ENCODE assay signal across 15 cellular contexts in the genomic region with DNA sequence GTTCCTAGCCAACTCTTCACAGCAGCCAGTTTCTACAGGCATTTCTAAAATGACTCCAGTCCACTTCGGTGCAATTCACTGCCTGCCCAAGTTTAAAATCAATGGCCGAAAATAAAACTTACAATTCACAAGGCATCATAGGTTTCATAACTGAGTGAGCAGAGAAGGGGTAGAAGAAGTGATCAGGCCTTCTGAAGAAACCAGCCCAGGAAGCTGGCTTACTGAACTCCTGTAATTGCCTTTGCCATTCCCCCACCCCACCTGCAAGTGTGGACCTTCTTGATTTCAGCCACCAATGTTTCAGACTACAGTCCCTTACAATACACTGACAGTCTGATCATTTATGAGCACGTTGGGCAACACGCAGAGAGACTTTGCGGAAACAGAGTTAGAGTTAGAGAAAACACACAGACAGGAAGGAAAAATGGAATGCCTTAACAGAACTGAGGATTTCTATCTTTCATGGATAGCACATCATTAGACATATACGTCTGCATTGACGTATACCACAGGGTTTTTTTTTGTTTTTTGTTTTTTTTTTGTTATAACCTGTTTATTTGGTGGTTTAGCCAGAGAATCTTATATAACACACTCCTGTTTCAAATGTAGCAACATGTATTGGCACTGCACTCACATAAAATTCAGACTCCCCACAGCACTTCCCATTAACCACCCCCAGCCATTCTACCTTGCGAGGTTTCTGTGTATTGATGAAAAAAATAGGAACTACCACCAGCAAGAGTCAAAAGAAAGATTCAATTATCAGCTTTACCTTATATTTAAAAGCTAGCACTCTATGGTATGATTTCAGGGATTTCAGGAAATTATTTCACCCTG.
"Had no signal": no experiment of that assay in that cellular context is flagged by ENCODE, and none has a peak within 500 bp of the region (broad histone marks: within the 10 kb centered on the region; RNA-seq: fewer than 3 reads in every experiment).

No MANE protein-coding gene starts in this region.

- H3K4me1 Mint-ChIP-seq: activated naive CD4-positive, alpha-beta T cell treated with anti-CD3 and anti-CD28 coated beads, Interleukin-2, amount 10 ng/mL, durations not matched to agents 7 days and 5 days; central memory CD8-positive, alpha-beta T cell had no signal

- H3K4me3 Mint-ChIP-seq: activated CD4-positive, alpha-beta T cell treated with anti-CD3 and anti-CD28 coated beads, Interleukin-2, amount 10 ng/mL, durations not matched to agents 7 days and 5 days; activated naive CD4-positive, alpha-beta T cell treated with anti-CD3 and anti-CD28 coated beads, Interleukin-2, amount 10 ng/mL, durations not matched to agents 7 days and 5 days; central memory CD8-positive, alpha-beta T cell; dendritic cell treated with granulocyte-macrophage colony-stimulating factor and Interleukin-4, amounts not matched to agents 40 ng/mL and 50 ng/mL, for 4 days; naive thymus-derived CD4-positive, alpha-beta T cell; stimulated activated naive CD8-positive, alpha-beta T cell treated with anti-CD3 and anti-CD28 coated beads, Interleukin-15, Interleukin-2, amounts not matched to agents 100 ng/mL and 50 ng/mL, for 24 hours; WTC11 had no signal

- DNase-seq: activated CD4-positive, alpha-beta T cell treated with anti-CD3 and anti-CD28 coated beads, Interleukin-2, amount 10 ng/mL, durations not matched to agents 7 days and 5 days; activated naive CD4-positive, alpha-beta T cell treated with anti-CD3 and anti-CD28 coated beads, Interleukin-2, amount 10 ng/mL, durations not matched to agents 7 days and 5 days; activated T-cell treated with anti-CD3 and anti-CD28 coated beads for 4 hours; left colon; naive thymus-derived CD4-positive, alpha-beta T cell; pancreas; stimulated activated CD4-positive, alpha-beta T cell treated with anti-CD3 and anti-CD28 coated beads, Interleukin-4, amount 100 ng/mL, for 1 hour; stimulated activated CD8-positive, alpha-beta memory T cell treated with anti-CD3 and anti-CD28 coated beads, Interleukin-4, amount 100 ng/mL, for 48 hours; uterus had no signal

- H3K27me3 Mint-ChIP-seq: dendritic cell treated with granulocyte-macrophage colony-stimulating factor and Interleukin-4, amounts not matched to agents 40 ng/mL and 50 ng/mL, for 4 days had no signal

- H3K27ac ChIP-seq: pancreas, thoracic aorta, uterus had no signal

- H3K9me3 ChIP-seq: pancreas, thoracic aorta, uterus had no signal

- H3K4me1 ChIP-seq: pancreas, uterus had no signal

- H3K36me3 ChIP-seq: pancreas, thoracic aorta, uterus had no signal

- H3K36me3 Mint-ChIP-seq: activated naive CD4-positive, alpha-beta T cell treated with anti-CD3 and anti-CD28 coated beads, Interleukin-2, amount 10 ng/mL, durations not matched to agents 7 days and 5 days; naive thymus-derived CD4-positive, alpha-beta T cell; WTC11 had no signal

- H3K27ac Mint-ChIP-seq: activated CD4-positive, alpha-beta T cell treated with anti-CD3 and anti-CD28 coated beads, Interleukin-2, amount 10 ng/mL, durations not matched to agents 7 days and 5 days; activated naive CD4-positive, alpha-beta T cell treated with anti-CD3 and anti-CD28 coated beads, Interleukin-2, amount 10 ng/mL, durations not matched to agents 7 days and 5 days; activated T-helper 2 cell treated with anti-CD3 and anti-CD28 coated beads, Interferon-gamma antibody, Interleukin-2, Interleukin-4, amounts not matched to agents 10 μg/mL and 5 μg/mL and 100 μg/mL, durations not matched to agents 14 hours and 24 hours and 36 hours; dendritic cell treated with granulocyte-macrophage colony-stimulating factor and Interleukin-4, amounts not matched to agents 40 ng/mL and 50 ng/mL, for 4 days; naive thymus-derived CD4-positive, alpha-beta T cell; stimulated activated naive CD8-positive, alpha-beta T cell treated with anti-CD3 and anti-CD28 coated beads, Interleukin-15, Interleukin-2, amounts not matched to agents 100 ng/mL and 50 ng/mL, for 24 hours; WTC11 had no signal

- H3K9me3 Mint-ChIP-seq: activated CD4-positive, alpha-beta T cell treated with anti-CD3 and anti-CD28 coated beads, Interleukin-2, amount 10 ng/mL, durations not matched to agents 7 days and 5 days; activated naive CD4-positive, alpha-beta T cell treated with anti-CD3 and anti-CD28 coated beads, Interleukin-2, amount 10 ng/mL, durations not matched to agents 7 days and 5 days; activated T-helper 2 cell treated with anti-CD3 and anti-CD28 coated beads, Interferon-gamma antibody, Interleukin-2, Interleukin-4, amounts not matched to agents 10 μg/mL and 5 μg/mL and 100 μg/mL, durations not matched to agents 14 hours and 24 hours and 36 hours; central memory CD8-positive, alpha-beta T cell; dendritic cell treated with granulocyte-macrophage colony-stimulating factor and Interleukin-4, amounts not matched to agents 40 ng/mL and 50 ng/mL, for 4 days; naive thymus-derived CD4-positive, alpha-beta T cell; stimulated activated naive CD8-positive, alpha-beta T cell treated with anti-CD3 and anti-CD28 coated beads, Interleukin-15, Interleukin-2, amounts not matched to agents 100 ng/mL and 50 ng/mL, for 24 hours; WTC11 had no signal

- ATAC-seq: left colon; naive thymus-derived CD4-positive, alpha-beta T cell; pancreas had no signal
